1 cellular context compared by ENCODE assay signal in genomic region chr7:4164556-4164955, GRCh38.
TF ChIP-seq lines count a peak whose summit lies in the region.

No MANE protein-coding gene starts in this region.

TF ChIP-seq in HepG2, 621 proteins besides CTCF, POLR2A, EP300 and RAD21 (continued from another document):
- TF ChIP-seq REST (IDR thresholded peaks at IDR 0.05; ENCODE audit: borderline replicate concordance in 1 of 2, low read depth in 1 of 2, low read length in 2 of 2): peak; percentile 16 to 73; a peak in 3 of 4 replicates
- TF ChIP-seq MIER2 (CRISPR knock-in tag; IDR thresholded peaks at IDR 0.05): 0 out of 2 replicates have a peak, but pooled peaks have one; percentile 29
TF ChIP-seq in HepG2: peak in this region for 3.
